Comparison of ENCODE assay signal across 30 cellular contexts in genomic region chr3:72959336-72959735, GRCh38.
"Had no signal": no experiment of that assay in that cellular context is flagged by ENCODE, and none has a peak within 500 bp of the region (broad histone marks: within the 10 kb centered on the region; RNA-seq: fewer than 3 reads in every experiment).

No MANE protein-coding gene starts in this region.

- H3K4me3 ChIP-seq: adrenal gland, body of pancreas, colonic mucosa, gastroesophageal sphincter, left lung, pancreas, psoas muscle, suprapubic skin, vagina had no signal

- H3K27me3 Mint-ChIP-seq: activated CD8-positive, alpha-beta T cell treated with anti-CD3 and anti-CD28 coated beads for 36 hours; stimulated activated naive B cell treated with anti-CD40 and anti-IgM and Interleukin-4, amounts not matched to agents 10 μg/mL and 1 μg/mL and 100 μg/mL, for 72 hours; type B pancreatic cell had no signal

- H3K27me3 ChIP-seq: adrenal gland, body of pancreas, colonic mucosa, gastroesophageal sphincter, left lung, pancreas, suprapubic skin, vagina had no signal

- H3K9me3 Mint-ChIP-seq: activated CD8-positive, alpha-beta T cell treated with anti-CD3 and anti-CD28 coated beads for 36 hours; activated naive CD4-positive, alpha-beta T cell treated with anti-CD3 and anti-CD28 coated beads, Interleukin-2, amount 50 U/mL, for 72 hours; activated T-cell treated with anti-CD3 and anti-CD28 coated beads, Interleukin-2, amount 50 U/mL, for 72 hours; naive B cell; nephron progenitor cell; stimulated activated naive B cell treated with anti-CD40 and anti-IgM and Interleukin-4, amounts not matched to agents 10 μg/mL and 1 μg/mL and 100 μg/mL, for 72 hours; type B pancreatic cell; WTC11 had no signal

- H3K4me1 ChIP-seq: colonic mucosa had no signal

- H3K36me3 ChIP-seq: adrenal gland, colonic mucosa, left lung, pancreas, suprapubic skin, vagina had no signal

- H3K4me3 Mint-ChIP-seq: activated CD8-positive, alpha-beta memory T cell treated with anti-CD3 and anti-CD28 coated beads, Interleukin-2, amount 10 ng/mL, durations not matched to agents 7 days and 5 days; activated CD8-positive, alpha-beta T cell treated with anti-CD3 and anti-CD28 coated beads for 36 hours; activated T-cell treated with anti-CD3 and anti-CD28 coated beads, Interleukin-2, amount 50 U/mL, for 72 hours; naive B cell; nephron progenitor cell; stimulated activated naive B cell treated with anti-CD40 and anti-IgM and Interleukin-4, amounts not matched to agents 10 μg/mL and 1 μg/mL and 100 μg/mL, for 72 hours; type B pancreatic cell; WTC11 had no signal

- H3K9me3 ChIP-seq: adrenal gland, body of pancreas, colonic mucosa, gastroesophageal sphincter, left lung, pancreas, psoas muscle, suprapubic skin, vagina had no signal

- DNase-seq: activated CD4-positive, alpha-beta T cell treated with anti-CD3 and anti-CD28 coated beads, Interleukin-2, amount 50 U/mL, for 1 hour; activated CD8-positive, alpha-beta memory T cell treated with anti-CD3 and anti-CD28 coated beads, Interleukin-2, amount 10 ng/mL, durations not matched to agents 7 days and 5 days; activated CD8-positive, alpha-beta T cell treated with anti-CD3 and anti-CD28 coated beads for 36 hours; activated naive CD4-positive, alpha-beta T cell; activated T-cell treated with anti-CD3 and anti-CD28 coated beads for 4 hours; activated T-cell treated with anti-CD3 and anti-CD28 coated beads, Interleukin-2, amount 50 U/mL, for 72 hours; adrenal gland; aorta; body of pancreas; cerebellar nuclear complex; colonic mucosa; effector memory CD4-positive, alpha-beta T cell; erythroblast; kidney glomerular epithelial cell; left lung; naive B cell; nephron progenitor cell; nucleus accumbens; pancreas; psoas muscle; stimulated activated CD4-positive, alpha-beta T cell treated with anti-CD3 and anti-CD28 coated beads, Interleukin-15, amount 100 ng/mL, for 24 hours; stimulated activated CD4-positive, alpha-beta T cell treated with anti-CD3 and anti-CD28 coated beads, Interleukin-2, amount 100 ng/mL, for 24 hours; stimulated activated naive B cell treated with anti-CD40 and anti-IgM and Interleukin-4, amounts not matched to agents 10 μg/mL and 1 μg/mL and 100 μg/mL, for 72 hours; T-helper 2 cell had no signal

- ATAC-seq: activated CD8-positive, alpha-beta memory T cell treated with anti-CD3 and anti-CD28 coated beads, Interleukin-2, amount 10 ng/mL, durations not matched to agents 7 days and 5 days; activated CD8-positive, alpha-beta T cell treated with anti-CD3 and anti-CD28 coated beads for 36 hours; activated naive CD4-positive, alpha-beta T cell treated with anti-CD3 and anti-CD28 coated beads, Interleukin-2, amount 50 U/mL, for 72 hours; activated T-cell treated with anti-CD3 and anti-CD28 coated beads, Interleukin-2, amount 50 U/mL, for 72 hours; body of pancreas; gastroesophageal sphincter; left lung; pancreas; psoas muscle; stimulated activated naive B cell treated with anti-CD40 and anti-IgM and Interleukin-4, amounts not matched to agents 10 μg/mL and 1 μg/mL and 100 μg/mL, for 72 hours; WTC11 had no signal

- H3K27ac Mint-ChIP-seq: activated CD8-positive, alpha-beta memory T cell treated with anti-CD3 and anti-CD28 coated beads, Interleukin-2, amount 10 ng/mL, durations not matched to agents 7 days and 5 days; activated CD8-positive, alpha-beta T cell treated with anti-CD3 and anti-CD28 coated beads for 36 hours; activated naive CD4-positive, alpha-beta T cell treated with anti-CD3 and anti-CD28 coated beads, Interleukin-2, amount 50 U/mL, for 72 hours; activated T-cell treated with anti-CD3 and anti-CD28 coated beads, Interleukin-2, amount 50 U/mL, for 72 hours; stimulated activated naive B cell treated with anti-CD40 and anti-IgM and Interleukin-4, amounts not matched to agents 10 μg/mL and 1 μg/mL and 100 μg/mL, for 72 hours; type B pancreatic cell; WTC11 had no signal

- H3K27ac ChIP-seq: colonic mucosa, left lung, pancreas, psoas muscle, suprapubic skin, vagina had no signal

- H3K36me3 Mint-ChIP-seq: activated CD8-positive, alpha-beta memory T cell treated with anti-CD3 and anti-CD28 coated beads, Interleukin-2, amount 10 ng/mL, durations not matched to agents 7 days and 5 days; activated naive CD4-positive, alpha-beta T cell treated with anti-CD3 and anti-CD28 coated beads, Interleukin-2, amount 50 U/mL, for 72 hours; naive B cell; stimulated activated naive B cell treated with anti-CD40 and anti-IgM and Interleukin-4, amounts not matched to agents 10 μg/mL and 1 μg/mL and 100 μg/mL, for 72 hours; WTC11 had no signal
